ENCODE assay signal across 1 cellular context in the genomic region with DNA sequence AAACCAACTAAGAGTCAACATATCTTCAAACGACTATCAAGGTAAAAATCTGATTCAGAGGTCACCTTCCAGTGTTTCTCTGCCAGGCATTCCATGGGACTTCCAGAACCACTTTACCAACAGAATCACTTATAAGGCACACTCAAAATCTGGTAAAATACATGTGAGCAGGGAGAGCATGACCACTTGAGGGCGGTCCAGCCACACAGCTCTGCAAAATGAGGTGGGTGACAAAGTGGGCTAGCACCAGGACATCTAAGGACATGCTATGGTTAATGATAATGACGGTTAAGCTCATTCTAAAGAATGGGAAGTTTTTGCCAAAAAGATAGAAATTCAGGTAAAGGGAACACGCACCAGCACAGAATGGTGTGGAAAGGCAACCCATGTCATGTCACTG.
TF ChIP-seq lines count a peak whose summit lies in the region.

No MANE protein-coding gene starts in this region.

TF ChIP-seq in GM23338, 12 proteins besides CTCF, POLR2A, EP300 and RAD21 (continued from another document):
- TF ChIP-seq, protein P1, sequence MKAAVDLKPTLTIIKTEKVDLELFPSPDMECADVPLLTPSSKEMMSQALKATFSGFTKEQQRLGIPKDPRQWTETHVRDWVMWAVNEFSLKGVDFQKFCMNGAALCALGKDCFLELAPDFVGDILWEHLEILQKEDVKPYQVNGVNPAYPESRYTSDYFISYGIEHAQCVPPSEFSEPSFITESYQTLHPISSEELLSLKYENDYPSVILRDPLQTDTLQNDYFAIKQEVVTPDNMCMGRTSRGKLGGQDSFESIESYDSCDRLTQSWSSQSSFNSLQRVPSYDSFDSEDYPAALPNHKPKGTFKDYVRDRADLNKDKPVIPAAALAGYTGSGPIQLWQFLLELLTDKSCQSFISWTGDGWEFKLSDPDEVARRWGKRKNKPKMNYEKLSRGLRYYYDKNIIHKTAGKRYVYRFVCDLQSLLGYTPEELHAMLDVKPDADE (IDR thresholded peaks at IDR 0.05) = no peak
